Comparison of ENCODE assay signal across 8 cellular contexts in the genomic region with DNA sequence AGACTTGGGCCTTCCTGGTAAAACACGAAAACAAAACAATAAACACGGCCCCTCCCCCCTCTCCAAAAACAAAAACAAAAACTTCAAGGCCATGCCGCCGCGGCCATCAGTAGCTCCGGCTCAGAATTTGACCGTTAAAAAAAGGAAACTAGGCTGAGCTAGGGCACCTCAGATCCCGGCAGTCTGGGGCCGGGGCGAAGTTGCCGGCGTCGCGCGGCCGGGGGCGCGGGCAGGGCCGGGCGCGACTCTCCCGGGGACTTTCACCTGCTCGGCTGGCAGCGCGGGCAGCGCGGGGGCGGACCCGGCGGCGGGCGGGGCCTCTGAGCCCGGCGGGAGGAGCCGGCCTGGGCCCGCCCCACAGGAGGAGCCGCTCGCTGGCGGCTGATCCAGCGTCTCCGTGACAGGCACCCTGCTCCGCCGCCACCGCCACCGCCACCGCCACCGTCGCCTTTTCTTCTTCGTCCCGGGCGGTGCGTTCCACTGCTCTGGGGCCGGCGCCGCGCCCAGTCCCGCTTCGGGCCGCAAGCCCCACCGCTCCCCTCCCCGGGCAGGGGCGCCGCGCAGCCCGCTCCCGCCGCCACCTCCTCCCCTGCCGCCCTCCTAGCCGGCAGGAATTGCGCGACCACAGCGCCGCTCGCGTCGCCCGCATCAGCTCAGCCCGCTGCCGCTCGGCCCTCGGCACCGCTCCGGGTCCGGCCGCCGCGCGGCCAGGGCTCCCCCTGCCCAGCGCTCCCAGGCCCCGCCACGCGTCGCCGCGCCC. TPM values are rescaled to one million over a fixed set of nuclear protein-coding genes. Genes with fewer than 3 reads are reported as not detected.
DNase-seq lines count a peak whose midpoint lies in the region; ATAC-seq, FAIRE-seq and TF ChIP-seq lines count a peak whose summit lies in the region.

A gene (plus strand): TSS at position 358 of the 760 bp plus-strand sequence. CDS start 487 bp downstream, outside the sequence.

- TF ChIP-seq CTCF in WERI-Rb-1 (IDR thresholded peaks at IDR 0.05; ENCODE audit: low read depth, low read length) (peak; percentile 21; the same call in 1 of the 2 replicates), breast epithelium (IDR thresholded peaks at IDR 0.05) (no peak), kidney (IDR thresholded peaks at IDR 0.05; ENCODE audit: borderline replicate concordance, extremely low read depth, insufficient read depth) (no peak)

- H3K36me3 ChIP-seq in WERI-Rb-1 (peaks cover 8% of the 10 kb centered on the region), breast epithelium (no peaks in the 10 kb centered on the region), kidney (ENCODE audit: control insufficient read depth in 1 of 2, insufficient read depth in 2 of 2, low read length in 2 of 2) (peaks cover 0 to under 1% of the 10 kb centered on the region in 2 donors)

- H3K27ac ChIP-seq in WERI-Rb-1 (peak within 1 kb of the TSS; percentile 67), breast epithelium (peak within 1 kb of the TSS; percentile 80 to 86), kidney (ENCODE audit: low read depth in 2 of 2, low read length in 2 of 2) (peak within 1 kb of the TSS; percentile 66 to 74)

- intact Hi-C loops in breast epithelium (cut with DNase I; ENCODE audit: low total_unique reads): no loop called here
- intact Hi-C loops in kidney (cut with DNase I): no loop called here

- DNase-seq in NCI-H446 (lab: John Stamatoyannopoulos, UW) (peak; percentile 24 to 79), NCI-H446 treated with DMSO at 0.1 percent for 48 hours (lab: John Stamatoyannopoulos, UW) (no peak), NCI-H2029 treated with DMSO at 0.1 percent for 48 hours (lab: John Stamatoyannopoulos, UW) (peak; percentile 39), WERI-Rb-1 (peak; percentile 93), breast epithelium (ENCODE audit: low spot score in 2 of 2) (peak; percentile 77 to 79), kidney (peak; percentile 92)
- DNase-seq in stimulated activated CD4-positive, alpha-beta T cell treated with anti-CD3 and anti-CD28 coated beads, Interleukin-15, amount 100 ng/mL, for 1 hour (ENCODE audit: low read depth in 1 of 2, low spot score in 1 of 2): peak; percentile 53 to 73

- no peaks in the 10 kb centered on the region for H3K27me3 ChIP-seq in WERI-Rb-1 (ENCODE audit: insufficient read depth, low read depth, severe bottlenecking)
- H3K27me3 ChIP-seq in breast epithelium: no peaks in the 10 kb centered on the region

- no peak for FAIRE-seq in kidney (lab: Jason Lieb, UNC)

- ATAC-seq in HG02943 (IDR thresholded peaks at IDR 0.05; ENCODE audit: low read depth, unreplicated experiment): peak; percentile 91

- TF ChIP-seq POLR2A in breast epithelium (IDR thresholded peaks at IDR 0.05): no peak

- H3K9me3 ChIP-seq in WERI-Rb-1 (ENCODE audit: severe bottlenecking) (no peaks in the 10 kb centered on the region), breast epithelium (peaks cover 0 to 1% of the 10 kb centered on the region in 2 donors), kidney (ENCODE audit: control insufficient read depth in 1 of 2, low read length in 2 of 2) (no peaks in the 10 kb centered on the region)

- peak within 1 kb of the TSS; percentile 44 to 68 for H3K9ac ChIP-seq in kidney (ENCODE audit: low read length in 2 of 2)

- H3K4me3 ChIP-seq in WERI-Rb-1 (ENCODE audit: low read depth, low read length): peak within 1 kb of the TSS; percentile 86
- peak within 1 kb of the TSS; percentile 54 to 97 (median 87) for H3K4me3 ChIP-seq in breast epithelium
- H3K4me3 ChIP-seq in kidney (ENCODE audit: low read length in 2 of 2): peak within 1 kb of the TSS; percentile 76 to 80

- peaks cover 0 to 6% of the 10 kb centered on the region in 2 donors for H3K4me1 ChIP-seq in breast epithelium
- H3K4me1 ChIP-seq in kidney (ENCODE audit: control insufficient read depth in 1 of 2, insufficient read depth in 1 of 2, low read depth in 1 of 2, low read length in 2 of 2): peaks cover 0 to 2% of the 10 kb centered on the region in 2 donors

RNA-seq across cellular contexts. Expression of the gene that starts here (rescaled TPM):
- total RNA-seq in breast epithelium: 10 to 100 TPM in 2 of 3 donors, 1 to 10 TPM in 1; 2.2 to 17.6 (median 11.8) TPM
- 10.7 TPM for total RNA-seq in kidney
- polyA plus RNA-seq in kidney (ENCODE audit: insufficient read depth, low read depth, low replicate concordance): 0.47 TPM
